In genomic region chr9:135555910-135556309, GRCh38 we compare ENCODE assay signal across 22 cellular contexts. TPM values are rescaled to one million over a fixed set of nuclear protein-coding genes. Genes with fewer than 3 reads are reported as not detected.
"Had no signal": no experiment of that assay in that cellular context is flagged by ENCODE, and none has a peak within 500 bp of the region (broad histone marks: within the 10 kb centered on the region; RNA-seq: fewer than 3 reads in every experiment).

No MANE protein-coding gene starts in this region.

- H3K36me3 ChIP-seq: MG63, SJSA1 had no signal

- H3K27me3 ChIP-seq: MG63, SJSA1 had no signal

- H3K9me3 ChIP-seq: MG63, SJSA1 had no signal

- H3K4me3 ChIP-seq: MG63, SJSA1, SK-N-MC had no signal

- H3K27ac ChIP-seq: SJSA1, SK-N-MC had no signal

- DNase-seq: Karpas-422, KG1, MG63, NCI-H1092, NCI-H1105 treated with DMSO at 0.1 percent for 48 hours, NCI-H1417 treated with DMSO at 0.1 percent for 48 hours, NCI-H146, NCI-H1694 treated with DMSO at 0.1 percent for 48 hours, NCI-H1930, NCI-H2081, NCI-H2107, NCI-H2227 treated with DMSO at 0.1 percent for 48 hours, NCI-H446, NCI-H510A, NCI-H524 treated with DMSO at 0.1 percent for 48 hours, NCI-H69, NCI-H774, RPMI8226, SHP77 had no signal

RNA-seq across cellular contexts. Expression of gene PAEP, which starts 5.6 kb away (rescaled TPM):
- total RNA-seq: HT-29, SJSA1 had no signal

RNA-seq across cellular contexts. Expression of gene OBP2A, which starts 10.0 kb away (rescaled TPM):
- total RNA-seq: HT-29, SJSA1 had no signal

RNA-seq across cellular contexts. Expression of gene LCN1, which starts 34.7 kb away (rescaled TPM):
- total RNA-seq: HT-29, SJSA1 had no signal
